Comparison of ENCODE assay signal across 14 cellular contexts in genomic region chr3:15754047-15754446, GRCh38. TPM values are rescaled to one million over a fixed set of nuclear protein-coding genes. Genes with fewer than 3 reads are reported as not detected.
DNase-seq lines count a peak whose midpoint lies in the region; ATAC-seq, FAIRE-seq and TF ChIP-seq lines count a peak whose summit lies in the region.
"Had no signal": no experiment of that assay in that cellular context is flagged by ENCODE, and none has a peak within 500 bp of the region (broad histone marks: within the 10 kb centered on the region; RNA-seq: fewer than 3 reads in every experiment).

No MANE protein-coding gene starts in this region.

- H3K4me3 Mint-ChIP-seq in HFFc6 (peak overlapping the region; percentile 11; the same call in 1 of the 2 replicates), WTC11 (no peak overlapping the region)

- no peak for TF ChIP-seq CTCF in HFFc6 (IDR thresholded peaks at IDR 0.05)
- no peak for TF ChIP-seq CTCF in WTC11 (IDR thresholded peaks at IDR 0.05)
- no peak for TF ChIP-seq CTCF in foreskin keratinocyte (conservative IDR thresholded peaks at IDR 0.05)

- POLR2A ChIA-PET in WTC11 (lab: Charles Lee) = no interaction called here

- peak overlapping the region; percentile 70 for H3K27ac ChIP-seq in foreskin keratinocyte
- H3K27ac ChIP-seq: esophagus squamous epithelium, neutrophil had no signal

- DNase-seq in HFFc6 (no peak), WTC11 (ENCODE audit: low spot score) (no peak), foreskin keratinocyte (peak; percentile 39 to 72), globus pallidus (ENCODE audit: low spot score) (no peak), NCI-H1048 (lab: John Stamatoyannopoulos, UW) (no peak), NCI-H146 (lab: John Stamatoyannopoulos, UW) (no peak), NCI-H1105 (lab: John Stamatoyannopoulos, UW) (no peak)
- DNase-seq: activated CD4-positive, alpha-beta T cell treated with anti-CD3 and anti-CD28 coated beads for 4 hours; Calu3; cortex of kidney; esophagus squamous epithelium; T-helper 1 cell had no signal

- no peaks in the 10 kb centered on the region for H3K27me3 ChIP-seq in foreskin keratinocyte
- H3K27me3 ChIP-seq: esophagus squamous epithelium, neutrophil had no signal

- ATAC-seq in WTC11 (no peak), foreskin keratinocyte (peak; percentile 87)

- peak overlapping the region; percentile 62 for H3K27ac Mint-ChIP-seq in HFFc6
- H3K27ac Mint-ChIP-seq in WTC11 = peak overlapping the region; percentile 48; the same call in 1 of the 2 replicates

- peaks cover 3% of the 10 kb centered on the region for H3K27me3 Mint-ChIP-seq in HFFc6 (ENCODE audit: insufficient read depth)
- H3K27me3 Mint-ChIP-seq in WTC11 (ENCODE audit: low read depth) = no peaks in the 10 kb centered on the region

- H3K4me1 Mint-ChIP-seq in HFFc6 (ENCODE audit: low read depth) (peaks cover 64% of the 10 kb centered on the region), WTC11 (peaks cover 49% of the 10 kb centered on the region)

- CTCF ChIA-PET in WTC11 (lab: Charles Lee) = no interaction called here

- H3K36me3 Mint-ChIP-seq in HFFc6 (ENCODE audit: low read depth) = peaks cover 56% of the 10 kb centered on the region
- peaks cover 19% of the 10 kb centered on the region for H3K36me3 Mint-ChIP-seq in WTC11

- FAIRE-seq in A204.1 (lab: Jason Lieb, UNC) = peak; percentile 41

- H3K4me1 ChIP-seq in foreskin keratinocyte = peaks cover 11% of the 10 kb centered on the region
- H3K4me1 ChIP-seq: esophagus squamous epithelium had no signal

- H3K9me3 Mint-ChIP-seq in HFFc6 (peaks cover 4% of the 10 kb centered on the region; the same call in 1 of the 2 replicates), WTC11 (peaks cover 6% of the 10 kb centered on the region; the same call in 1 of the 2 replicates)

TF ChIP-seq in WTC11, 78 proteins besides CTCF, POLR2A, EP300 and RAD21:
- TF ChIP-seq, protein P1, sequence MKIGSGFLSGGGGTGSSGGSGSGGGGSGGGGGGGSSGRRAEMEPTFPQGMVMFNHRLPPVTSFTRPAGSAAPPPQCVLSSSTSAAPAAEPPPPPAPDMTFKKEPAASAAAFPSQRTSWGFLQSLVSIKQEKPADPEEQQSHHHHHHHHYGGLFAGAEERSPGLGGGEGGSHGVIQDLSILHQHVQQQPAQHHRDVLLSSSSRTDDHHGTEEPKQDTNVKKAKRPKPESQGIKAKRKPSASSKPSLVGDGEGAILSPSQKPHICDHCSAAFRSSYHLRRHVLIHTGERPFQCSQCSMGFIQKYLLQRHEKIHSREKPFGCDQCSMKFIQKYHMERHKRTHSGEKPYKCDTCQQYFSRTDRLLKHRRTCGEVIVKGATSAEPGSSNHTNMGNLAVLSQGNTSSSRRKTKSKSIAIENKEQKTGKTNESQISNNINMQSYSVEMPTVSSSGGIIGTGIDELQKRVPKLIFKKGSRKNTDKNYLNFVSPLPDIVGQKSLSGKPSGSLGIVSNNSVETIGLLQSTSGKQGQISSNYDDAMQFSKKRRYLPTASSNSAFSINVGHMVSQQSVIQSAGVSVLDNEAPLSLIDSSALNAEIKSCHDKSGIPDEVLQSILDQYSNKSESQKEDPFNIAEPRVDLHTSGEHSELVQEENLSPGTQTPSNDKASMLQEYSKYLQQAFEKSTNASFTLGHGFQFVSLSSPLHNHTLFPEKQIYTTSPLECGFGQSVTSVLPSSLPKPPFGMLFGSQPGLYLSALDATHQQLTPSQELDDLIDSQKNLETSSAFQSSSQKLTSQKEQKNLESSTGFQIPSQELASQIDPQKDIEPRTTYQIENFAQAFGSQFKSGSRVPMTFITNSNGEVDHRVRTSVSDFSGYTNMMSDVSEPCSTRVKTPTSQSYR (CRISPR knock-in tag; IDR thresholded peaks at IDR 0.05) = no peak
- no peak for TF ChIP-seq ATF1 (CRISPR knock-in tag; IDR thresholded peaks at IDR 0.05)

RNA-seq across cellular contexts. Expression of gene ANKRD28, which starts 43.7 kb away (rescaled TPM):
- total RNA-seq in HFFc6 (2021; fragmentation: NEBNext Ultra II Directional; extraction: Animal tissue kit (Norgen Biotek cat#: 25700)) = 10 to 100 TPM; 80.4 to 96.3 (median 90.4) TPM
- 42.7 to 51.6 TPM (median 43.8 TPM) in 3 replicates for total RNA-seq in WTC11 (2021)
- 31.7 and 32.4 TPM in 2 replicates for total RNA-seq in foreskin keratinocyte
- 4.6 and 6.5 TPM in 2 replicates for polyA plus RNA-seq in foreskin keratinocyte

Comparison
In these comparisons a context has a peak if more than half of its experiments do, and no peak if none do; other contexts are left out.
1. DNase-seq: peak in foreskin keratinocyte (2 of 2); none in HFFc6 (single experiment), WTC11 (single experiment), globus pallidus (single experiment), NCI-H1048 (single experiment), NCI-H146 (single experiment) and NCI-H1105 (single experiment).